1 cellular context compared by ENCODE assay signal in the genomic region with DNA sequence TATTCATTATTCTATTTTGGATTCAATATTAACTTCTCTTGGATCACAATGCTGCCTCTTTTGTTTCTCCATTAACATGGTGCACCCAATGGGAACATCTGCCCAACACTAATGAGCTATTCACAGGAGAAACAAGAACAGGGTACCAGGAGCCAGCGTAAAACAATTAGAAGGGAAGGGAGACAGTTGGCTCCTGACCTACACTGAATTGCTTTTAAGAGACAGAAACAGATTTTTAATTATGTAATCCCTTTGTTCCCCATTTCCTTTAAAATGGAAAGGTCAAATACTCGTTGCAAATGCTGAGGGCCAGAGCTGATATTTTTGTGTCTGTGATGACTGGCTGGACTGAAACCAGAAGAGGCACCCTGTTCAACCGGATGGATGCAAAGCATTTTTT.
TF ChIP-seq lines count a peak whose summit lies in the region.

No MANE protein-coding gene starts in this region.

TF ChIP-seq in GM23338, 12 proteins besides CTCF, POLR2A, EP300 and RAD21 (continued from another document):
- TF ChIP-seq, protein P1, sequence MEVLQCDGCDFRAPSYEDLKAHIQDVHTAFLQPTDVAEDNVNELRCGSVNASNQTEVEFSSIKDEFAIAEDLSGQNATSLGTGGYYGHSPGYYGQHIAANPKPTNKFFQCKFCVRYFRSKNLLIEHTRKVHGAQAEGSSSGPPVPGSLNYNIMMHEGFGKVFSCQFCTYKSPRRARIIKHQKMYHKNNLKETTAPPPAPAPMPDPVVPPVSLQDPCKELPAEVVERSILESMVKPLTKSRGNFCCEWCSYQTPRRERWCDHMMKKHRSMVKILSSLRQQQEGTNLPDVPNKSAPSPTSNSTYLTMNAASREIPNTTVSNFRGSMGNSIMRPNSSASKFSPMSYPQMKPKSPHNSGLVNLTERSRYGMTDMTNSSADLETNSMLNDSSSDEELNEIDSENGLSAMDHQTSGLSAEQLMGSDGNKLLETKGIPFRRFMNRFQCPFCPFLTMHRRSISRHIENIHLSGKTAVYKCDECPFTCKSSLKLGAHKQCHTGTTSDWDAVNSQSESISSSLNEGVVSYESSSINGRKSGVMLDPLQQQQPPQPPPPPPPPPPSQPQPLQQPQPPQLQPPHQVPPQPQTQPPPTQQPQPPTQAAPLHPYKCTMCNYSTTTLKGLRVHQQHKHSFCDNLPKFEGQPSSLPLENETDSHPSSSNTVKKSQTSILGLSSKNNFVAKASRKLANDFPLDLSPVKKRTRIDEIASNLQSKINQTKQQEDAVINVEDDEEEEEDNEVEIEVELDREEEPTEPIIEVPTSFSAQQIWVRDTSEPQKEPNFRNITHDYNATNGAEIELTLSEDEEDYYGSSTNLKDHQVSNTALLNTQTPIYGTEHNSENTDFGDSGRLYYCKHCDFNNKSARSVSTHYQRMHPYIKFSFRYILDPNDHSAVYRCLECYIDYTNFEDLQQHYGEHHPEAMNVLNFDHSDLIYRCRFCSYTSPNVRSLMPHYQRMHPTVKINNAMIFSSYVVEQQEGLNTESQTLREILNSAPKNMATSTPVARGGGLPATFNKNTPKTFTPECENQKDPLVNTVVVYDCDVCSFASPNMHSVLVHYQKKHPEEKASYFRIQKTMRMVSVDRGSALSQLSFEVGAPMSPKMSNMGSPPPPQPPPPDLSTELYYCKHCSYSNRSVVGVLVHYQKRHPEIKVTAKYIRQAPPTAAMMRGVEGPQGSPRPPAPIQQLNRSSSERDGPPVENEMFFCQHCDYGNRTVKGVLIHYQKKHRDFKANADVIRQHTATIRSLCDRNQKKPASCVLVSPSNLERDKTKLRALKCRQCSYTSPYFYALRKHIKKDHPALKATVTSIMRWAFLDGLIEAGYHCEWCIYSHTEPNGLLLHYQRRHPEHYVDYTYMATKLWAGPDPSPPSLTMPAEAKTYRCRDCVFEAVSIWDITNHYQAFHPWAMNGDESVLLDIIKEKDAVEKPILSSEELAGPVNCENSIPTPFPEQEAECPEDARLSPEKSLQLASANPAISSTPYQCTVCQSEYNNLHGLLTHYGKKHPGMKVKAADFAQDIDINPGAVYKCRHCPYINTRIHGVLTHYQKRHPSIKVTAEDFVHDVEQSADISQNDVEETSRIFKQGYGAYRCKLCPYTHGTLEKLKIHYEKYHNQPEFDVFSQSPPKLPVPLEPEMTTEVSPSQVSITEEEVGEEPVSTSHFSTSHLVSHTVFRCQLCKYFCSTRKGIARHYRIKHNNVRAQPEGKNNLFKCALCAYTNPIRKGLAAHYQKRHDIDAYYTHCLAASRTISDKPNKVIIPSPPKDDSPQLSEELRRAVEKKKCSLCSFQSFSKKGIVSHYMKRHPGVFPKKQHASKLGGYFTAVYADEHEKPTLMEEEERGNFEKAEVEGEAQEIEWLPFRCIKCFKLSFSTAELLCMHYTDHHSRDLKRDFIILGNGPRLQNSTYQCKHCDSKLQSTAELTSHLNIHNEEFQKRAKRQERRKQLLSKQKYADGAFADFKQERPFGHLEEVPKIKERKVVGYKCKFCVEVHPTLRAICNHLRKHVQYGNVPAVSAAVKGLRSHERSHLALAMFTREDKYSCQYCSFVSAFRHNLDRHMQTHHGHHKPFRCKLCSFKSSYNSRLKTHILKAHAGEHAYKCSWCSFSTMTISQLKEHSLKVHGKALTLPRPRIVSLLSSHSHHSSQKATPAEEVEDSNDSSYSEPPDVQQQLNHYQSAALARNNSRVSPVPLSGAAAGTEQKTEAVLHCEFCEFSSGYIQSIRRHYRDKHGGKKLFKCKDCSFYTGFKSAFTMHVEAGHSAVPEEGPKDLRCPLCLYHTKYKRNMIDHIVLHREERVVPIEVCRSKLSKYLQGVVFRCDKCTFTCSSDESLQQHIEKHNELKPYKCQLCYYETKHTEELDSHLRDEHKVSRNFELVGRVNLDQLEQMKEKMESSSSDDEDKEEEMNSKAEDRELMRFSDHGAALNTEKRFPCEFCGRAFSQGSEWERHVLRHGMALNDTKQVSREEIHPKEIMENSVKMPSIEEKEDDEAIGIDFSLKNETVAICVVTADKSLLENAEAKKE (CRISPR knock-in tag; IDR thresholded peaks at IDR 0.05): no peak
- TF ChIP-seq, protein P2, sequence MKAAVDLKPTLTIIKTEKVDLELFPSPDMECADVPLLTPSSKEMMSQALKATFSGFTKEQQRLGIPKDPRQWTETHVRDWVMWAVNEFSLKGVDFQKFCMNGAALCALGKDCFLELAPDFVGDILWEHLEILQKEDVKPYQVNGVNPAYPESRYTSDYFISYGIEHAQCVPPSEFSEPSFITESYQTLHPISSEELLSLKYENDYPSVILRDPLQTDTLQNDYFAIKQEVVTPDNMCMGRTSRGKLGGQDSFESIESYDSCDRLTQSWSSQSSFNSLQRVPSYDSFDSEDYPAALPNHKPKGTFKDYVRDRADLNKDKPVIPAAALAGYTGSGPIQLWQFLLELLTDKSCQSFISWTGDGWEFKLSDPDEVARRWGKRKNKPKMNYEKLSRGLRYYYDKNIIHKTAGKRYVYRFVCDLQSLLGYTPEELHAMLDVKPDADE (IDR thresholded peaks at IDR 0.05): no peak
- TF ChIP-seq NANOG (IDR thresholded peaks at IDR 0.05; ENCODE audit: borderline replicate concordance) (no peak), STAT1 (IDR thresholded peaks at IDR 0.05; ENCODE audit: unreplicated experiment) (no peak), POLR2AphosphoS5 (IDR thresholded peaks at IDR 0.05; ENCODE audit: low read depth) (no peak), EZH2phosphoT487 (IDR thresholded peaks at IDR 0.05; ENCODE audit: unreplicated experiment) (no peak), CREB1 (CRISPR knock-in tag; IDR thresholded peaks at IDR 0.05; ENCODE audit: low read depth) (no peak), EZH2 (IDR thresholded peaks at IDR 0.05; ENCODE audit: low read depth, unreplicated experiment) (no peak)
TF ChIP-seq in GM23338: peak in this region for 0.
